17 cellular contexts compared by ENCODE assay signal in genomic region chr1:19213580-19213979, GRCh38. TPM values are rescaled to one million over a fixed set of nuclear protein-coding genes. Genes with fewer than 3 reads are reported as not detected.
DNase-seq lines count a peak whose midpoint lies in the region; ATAC-seq and TF ChIP-seq lines count a peak whose summit lies in the region.
"Had no signal": no experiment of that assay in that cellular context is flagged by ENCODE, and none has a peak within 500 bp of the region (broad histone marks: within the 10 kb centered on the region; RNA-seq: fewer than 3 reads in every experiment).

No MANE protein-coding gene starts in this region.

- peak overlapping the region; percentile 29 for H3K27ac Mint-ChIP-seq in activated naive CD4-positive, alpha-beta T cell treated with anti-CD3 and anti-CD28 coated beads for 36 hours
- H3K27ac Mint-ChIP-seq in activated naive CD4-positive, alpha-beta T cell treated with anti-CD3 and anti-CD28 coated beads, Interleukin-2, amount 10 ng/mL, durations not matched to agents 7 days and 5 days, result no peak overlapping the region
- H3K27ac Mint-ChIP-seq: GM23338 had no signal

- H3K9me3 Mint-ChIP-seq in activated naive CD4-positive, alpha-beta T cell treated with anti-CD3 and anti-CD28 coated beads for 36 hours, result no peaks in the 10 kb centered on the region
- H3K9me3 Mint-ChIP-seq in activated naive CD4-positive, alpha-beta T cell treated with anti-CD3 and anti-CD28 coated beads, Interleukin-2, amount 10 ng/mL, durations not matched to agents 7 days and 5 days, result no peaks in the 10 kb centered on the region
- H3K9me3 Mint-ChIP-seq: GM23338 had no signal

- 100% methylated on average over 1 of the region's 1 CpG for WGBS in mesenchymal stem cell

- no peak overlapping the region for H2AK5ac ChIP-seq in mesenchymal stem cell (ENCODE audit: low read length, severe bottlenecking)

- H3K27me3 Mint-ChIP-seq in activated naive CD4-positive, alpha-beta T cell treated with anti-CD3 and anti-CD28 coated beads for 36 hours (ENCODE audit: low read depth), result no peaks in the 10 kb centered on the region
- H3K27me3 Mint-ChIP-seq in activated naive CD4-positive, alpha-beta T cell treated with anti-CD3 and anti-CD28 coated beads, Interleukin-2, amount 10 ng/mL, durations not matched to agents 7 days and 5 days, result no peaks in the 10 kb centered on the region

- H3K79me2 ChIP-seq in DND-41 (ENCODE audit: insufficient read depth, low read length), result peaks cover 93% of the 10 kb centered on the region

- no peak for DNase-seq in activated naive CD4-positive, alpha-beta T cell treated with anti-CD3 and anti-CD28 coated beads for 36 hours
- DNase-seq in activated naive CD4-positive, alpha-beta T cell treated with anti-CD3 and anti-CD28 coated beads, Interleukin-2, amount 10 ng/mL, durations not matched to agents 7 days and 5 days, result no peak
- DNase-seq in DND-41 (no peak), NB4 (ENCODE audit: low read depth) (no peak), mesenchymal stem cell (no peak)
- DNase-seq: AML-193; CD4-positive, CD25-positive, alpha-beta regulatory T cell; DMS79; NCI-H1092; NCI-H146; NCI-H2081; NCI-H748 treated with DMSO at 0.1 percent for 48 hours had no signal

- H3K4me1 ChIP-seq in DND-41 (ENCODE audit: insufficient read depth, low read length) (peaks cover 36% of the 10 kb centered on the region), mesenchymal stem cell (ENCODE audit: control insufficient read depth, insufficient read depth, low read depth, low read length) (peaks cover 4% of the 10 kb centered on the region)

- no peaks in the 10 kb centered on the region for H3K27me3 ChIP-seq in DND-41 (ENCODE audit: insufficient read depth, low read length, poor library complexity)
- no peaks in the 10 kb centered on the region for H3K27me3 ChIP-seq in mesenchymal stem cell (ENCODE audit: control insufficient read depth in 1 of 2, insufficient read depth in 1 of 2, low read length in 2 of 2)

- H2BK12ac ChIP-seq in mesenchymal stem cell (ENCODE audit: low read length in 2 of 2), result no peak overlapping the region

- H3K9me3 ChIP-seq in DND-41 (ENCODE audit: insufficient read depth, low read length, severe bottlenecking) (no peaks in the 10 kb centered on the region), mesenchymal stem cell (ENCODE audit: control insufficient read depth, low read length) (no peaks in the 10 kb centered on the region)

- H2AFZ ChIP-seq in DND-41 (ENCODE audit: low read depth, low read length) (no peak overlapping the region), mesenchymal stem cell (ENCODE audit: low read depth, low read length) (no peak overlapping the region)
- H2AFZ ChIP-seq: GM23338 had no signal

- CTCF ChIA-PET in activated naive CD4-positive, alpha-beta T cell treated with anti-CD3 and anti-CD28 coated beads for 36 hours (lab: Charles Lee), result no interaction called here
- CTCF ChIA-PET in activated naive CD4-positive, alpha-beta T cell treated with anti-CD3 and anti-CD28 coated beads, Interleukin-2, amount 10 ng/mL, durations not matched to agents 7 days and 5 days (lab: Charles Lee), result no interaction called here

- TF ChIP-seq CTCF in DND-41 (IDR thresholded peaks at IDR 0.05; ENCODE audit: borderline replicate concordance, extremely low read depth, low read length, poor library complexity, severe bottlenecking) (no peak), NB4 (IDR thresholded peaks at IDR 0.05; ENCODE audit: low read depth, low read length) (no peak)

- H4K8ac ChIP-seq in mesenchymal stem cell (ENCODE audit: low read length), result no peak overlapping the region

- no peak overlapping the region for H2BK120ac ChIP-seq in mesenchymal stem cell (ENCODE audit: low read depth, low read length)

- H3K27ac ChIP-seq in DND-41 (ENCODE audit: low read length) (no peak overlapping the region), mesenchymal stem cell (ENCODE audit: low read length, poor library complexity, severe bottlenecking) (no peak overlapping the region)

- no peak overlapping the region for H2BK15ac ChIP-seq in mesenchymal stem cell (ENCODE audit: low read depth, poor library complexity, severe bottlenecking)

- no peak overlapping the region for H2BK5ac ChIP-seq in mesenchymal stem cell (ENCODE audit: low read depth, low read length, poor library complexity, severe bottlenecking)

- no peak overlapping the region for H3K4me3 Mint-ChIP-seq in activated naive CD4-positive, alpha-beta T cell treated with anti-CD3 and anti-CD28 coated beads for 36 hours
- H3K4me3 Mint-ChIP-seq in activated naive CD4-positive, alpha-beta T cell treated with anti-CD3 and anti-CD28 coated beads, Interleukin-2, amount 10 ng/mL, durations not matched to agents 7 days and 5 days, result no peak overlapping the region
- H3K4me3 Mint-ChIP-seq: GM23338 had no signal

- H3K4me1 Mint-ChIP-seq in activated naive CD4-positive, alpha-beta T cell treated with anti-CD3 and anti-CD28 coated beads for 36 hours (ENCODE audit: low read depth), result peaks cover 42% of the 10 kb centered on the region
- H3K4me1 Mint-ChIP-seq in activated naive CD4-positive, alpha-beta T cell treated with anti-CD3 and anti-CD28 coated beads, Interleukin-2, amount 10 ng/mL, durations not matched to agents 7 days and 5 days, result peaks cover 52% of the 10 kb centered on the region

- peaks cover 44% of the 10 kb centered on the region for H3K36me3 ChIP-seq in DND-41 (ENCODE audit: insufficient read depth, low read length)
- H3K36me3 ChIP-seq in mesenchymal stem cell (ENCODE audit: control insufficient read depth in 1 of 2, insufficient read depth in 2 of 2, low read depth in 1 of 2, low read length in 2 of 2), result peaks cover 11 to 41% of the 10 kb centered on the region in 2 experiments

- intact Hi-C loops in activated naive CD4-positive, alpha-beta T cell treated with anti-CD3 and anti-CD28 coated beads for 36 hours (cut with micrococcal nuclease), result no loop called here

- H3K36me3 Mint-ChIP-seq in activated naive CD4-positive, alpha-beta T cell treated with anti-CD3 and anti-CD28 coated beads for 36 hours (ENCODE audit: low read depth), result peaks cover 28% of the 10 kb centered on the region
- H3K36me3 Mint-ChIP-seq in activated naive CD4-positive, alpha-beta T cell treated with anti-CD3 and anti-CD28 coated beads, Interleukin-2, amount 10 ng/mL, durations not matched to agents 7 days and 5 days, result peaks cover 33% of the 10 kb centered on the region

- H3K4me2 ChIP-seq in DND-41 (ENCODE audit: insufficient read depth, low read length), result peak overlapping the region; percentile 85; the same call in 1 of the 2 replicates
- H3K4me2 ChIP-seq in mesenchymal stem cell (ENCODE audit: low read length, poor library complexity, severe bottlenecking), result no peak overlapping the region
- H3K4me2 ChIP-seq: GM23338 had no signal

- H3K14ac ChIP-seq in mesenchymal stem cell (ENCODE audit: low read length in 2 of 2), result no peak overlapping the region

- H3K9ac ChIP-seq in DND-41 (ENCODE audit: low read depth, low read length) (no peak overlapping the region), mesenchymal stem cell (ENCODE audit: low read length) (peak overlapping the region; percentile 99)

- peaks cover 13% of the 10 kb centered on the region for H3K79me1 ChIP-seq in mesenchymal stem cell (replicated peaks; ENCODE audit: low read length, poor library complexity, severe bottlenecking)

- H4K20me1 ChIP-seq in DND-41 (ENCODE audit: insufficient read depth, low read length), result peaks cover 30% of the 10 kb centered on the region; the same call in 1 of the 2 replicates

- no peak overlapping the region for H3K4me3 ChIP-seq in DND-41 (ENCODE audit: low read depth in 1 of 2, low read length in 2 of 2)
- H3K4me3 ChIP-seq in NB4 (ENCODE audit: low read depth, low read length), result peak overlapping the region; percentile 95
- no peak overlapping the region for H3K4me3 ChIP-seq in mesenchymal stem cell (ENCODE audit: insufficient read depth in 1 of 2, low read depth in 1 of 2, low read length in 2 of 2)
- H3K4me3 ChIP-seq: GM23338, K562 had no signal

- no peak for ATAC-seq in DND-41 (ENCODE audit: insufficient read depth, low read depth)
- no peak for ATAC-seq in HG02623 (IDR thresholded peaks at IDR 0.05; ENCODE audit: unreplicated experiment)
- no peak for ATAC-seq in GM18867 (IDR thresholded peaks at IDR 0.05; ENCODE audit: unreplicated experiment)
- ATAC-seq: GM23338, HCT116, K562 had no signal

- no peak overlapping the region for H3K23ac ChIP-seq in mesenchymal stem cell (ENCODE audit: low read length in 2 of 2)

- no peak for TF ChIP-seq POLR2A in NB4 (IDR thresholded peaks at IDR 0.05; ENCODE audit: extremely low read depth, insufficient read length)

- H4K91ac ChIP-seq in mesenchymal stem cell (ENCODE audit: low read length), result no peak overlapping the region

- H3K4ac ChIP-seq in mesenchymal stem cell (ENCODE audit: low read depth in 1 of 2, low read length in 2 of 2), result no peak overlapping the region

- H3K18ac ChIP-seq in mesenchymal stem cell (ENCODE audit: low read depth in 1 of 2, low read length in 2 of 2), result no peak overlapping the region

RNA-seq across cellular contexts. Expression of gene UBR4, which starts 3.5 kb away (rescaled TPM):
- 100 to 1,000 TPM; 165 to 169 TPM for total RNA-seq in activated naive CD4-positive, alpha-beta T cell treated with anti-CD3 and anti-CD28 coated beads for 36 hours
- 36.3 TPM for polyA plus RNA-seq in mesenchymal stem cell (2013, experiment 1 of 2)
- 31.6 TPM for polyA plus RNA-seq in mesenchymal stem cell (2013, experiment 2 of 2)

RNA-seq across cellular contexts. Expression of gene EMC1, which starts 37.7 kb away (rescaled TPM):
- 10 to 100 TPM; 40.2 to 43.2 TPM for total RNA-seq in activated naive CD4-positive, alpha-beta T cell treated with anti-CD3 and anti-CD28 coated beads for 36 hours
- polyA plus RNA-seq in mesenchymal stem cell (2013, experiment 1 of 2), result 74.7 TPM
- polyA plus RNA-seq in mesenchymal stem cell (2013, experiment 2 of 2), result 70.3 TPM

RNA-seq across cellular contexts. Expression of gene MRTO4, which starts 38.0 kb away (rescaled TPM):
- total RNA-seq in activated naive CD4-positive, alpha-beta T cell treated with anti-CD3 and anti-CD28 coated beads for 36 hours, result 10 to 100 TPM; 53.2 to 54.3 TPM
- 19.5 TPM for polyA plus RNA-seq in mesenchymal stem cell (2013, experiment 1 of 2)
- 18.9 TPM for polyA plus RNA-seq in mesenchymal stem cell (2013, experiment 2 of 2)
